ENCODE assay signal across 8 cellular contexts in the genomic region with DNA sequence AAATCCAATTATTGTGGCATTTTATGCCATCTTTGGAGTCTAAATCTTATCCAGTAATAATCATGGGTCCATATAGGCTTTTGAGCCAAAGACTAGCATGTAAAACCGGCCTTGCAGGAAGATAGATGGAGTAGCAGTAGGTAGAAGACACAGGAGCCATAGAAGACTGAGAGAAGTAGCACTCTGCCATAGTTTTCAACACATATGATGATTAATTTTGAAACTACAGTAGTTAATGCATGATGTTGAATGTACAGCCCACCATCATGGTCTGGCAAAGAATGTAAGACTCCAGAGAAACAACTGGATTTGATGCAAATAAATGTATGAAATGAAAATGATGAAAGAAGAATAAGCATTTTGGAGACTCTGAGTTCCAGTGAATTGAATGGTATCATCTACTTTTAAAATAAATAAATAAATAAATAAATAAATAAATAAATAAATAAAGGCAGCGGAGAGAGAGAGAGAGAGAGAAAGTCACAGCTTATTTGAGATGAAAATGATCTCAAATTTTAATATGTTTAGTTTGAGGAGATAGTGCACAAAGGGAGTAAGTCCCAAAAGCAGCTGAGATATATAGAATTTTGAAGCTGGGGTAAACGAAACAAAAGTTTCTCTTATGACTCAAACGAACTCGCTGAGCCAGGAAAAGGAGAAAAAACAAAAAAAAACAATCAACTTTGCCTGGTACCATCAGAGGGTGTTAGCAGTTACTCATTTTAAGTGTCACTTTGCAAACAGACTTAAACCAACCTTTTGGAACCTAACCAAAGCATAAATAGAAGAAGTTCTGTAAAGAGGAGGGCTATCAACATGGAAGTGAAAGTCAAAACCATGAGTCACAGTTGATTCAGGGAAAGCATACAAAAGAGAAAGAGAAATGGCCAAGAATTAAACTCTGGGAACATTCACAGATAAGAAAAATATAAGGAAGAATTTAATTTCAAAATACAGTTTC.
DNase-seq lines count a peak whose midpoint lies in the region; ATAC-seq and TF ChIP-seq lines count a peak whose summit lies in the region.

No MANE protein-coding gene starts in this region.

- H3K36me3 ChIP-seq in ACC112 (ENCODE audit: insufficient read depth, low read length) (no peaks in the 10 kb centered on the region), left ventricle myocardium inferior (no peaks in the 10 kb centered on the region), transverse colon (no peaks in the 10 kb centered on the region)

- WGBS in transverse colon (ENCODE audit: low coverage in 1 of 2), 2 donors, result 51 to 56% methylated on average over 5 of the region's 5 CpGs

- H3K9me3 ChIP-seq in left ventricle myocardium inferior (replicated peaks) (no peaks in the 10 kb centered on the region), transverse colon (no peaks in the 10 kb centered on the region)

- TF ChIP-seq EP300 in transverse colon (IDR thresholded peaks at IDR 0.05; ENCODE audit: low read depth), result no peak

- TF ChIP-seq POLR2A in transverse colon (IDR thresholded peaks at IDR 0.05), result no peak

- H2AFZ ChIP-seq in ACC112 (ENCODE audit: low read length, unreplicated experiment), result peak overlapping the region; percentile 93

- peak overlapping the region; percentile 93 for H3K27ac ChIP-seq in ACC112 (ENCODE audit: low read depth, low read length)
- H3K27ac ChIP-seq in left ventricle myocardium inferior (replicated peaks), result peak overlapping the region; percentile 31
- H3K27ac ChIP-seq in transverse colon, result peak overlapping the region in 2 of 4 donors; percentile 54 to 63
- no peak overlapping the region for H3K27ac ChIP-seq in caudate nucleus (ENCODE audit: low read depth, low read length)

- H3K27me3 ChIP-seq in ACC112 (ENCODE audit: insufficient read depth, low read length) (no peaks in the 10 kb centered on the region), left ventricle myocardium inferior (ENCODE audit: low read depth) (no peaks in the 10 kb centered on the region), transverse colon (no peaks in the 10 kb centered on the region)

- H3K4me1 ChIP-seq in ACC112 (ENCODE audit: control insufficient read depth, insufficient read depth, low read length, unreplicated experiment) (peaks cover 18% of the 10 kb centered on the region), left ventricle myocardium inferior (no peaks in the 10 kb centered on the region), transverse colon (peaks cover 0 to 18% (median 3%) of the 10 kb centered on the region in 4 donors)

- no peaks in the 10 kb centered on the region for H3K79me2 ChIP-seq in ACC112 (ENCODE audit: control insufficient read depth, insufficient read depth, low read length, unreplicated experiment)

- TF ChIP-seq CTCF in left ventricle myocardium inferior (IDR thresholded peaks at IDR 0.05; ENCODE audit: borderline replicate concordance) (no peak), transverse colon (IDR thresholded peaks at IDR 0.05) (no peak)

- H3K4me3 ChIP-seq in ACC112 (ENCODE audit: low read depth, low read length) (peak overlapping the region; percentile 66), left ventricle myocardium inferior (peak overlapping the region; percentile 48), transverse colon (peak overlapping the region in 3 of 4 donors; percentile 10 to 32 (median 12))

- DNase-seq in SHP77 (lab: John Stamatoyannopoulos, UW) (peak; percentile 1 to 9), left ventricle myocardium inferior (no peak), transverse colon (no peak), caudate nucleus (lab: John Stamatoyannopoulos, UW) (no peak)
- no peak for DNase-seq in stimulated activated naive CD4-positive, alpha-beta T cell treated with Interleukin-2 at 50 U/mL for 16 hours (lab: John Stamatoyannopoulos, UW)

- in situ Hi-C loops in transverse colon (cut with MboI; ENCODE audit: low pct_ligation_motif_present in 1 of 4, low pct_unique_long_range_greater_than_20kb in 1 of 4, low sequenced_read_pairs in 3 of 4), result no loop called here

- ATAC-seq in GM19324 (IDR thresholded peaks at IDR 0.05; ENCODE audit: low FRiP score, unreplicated experiment) (peak; percentile 77), HG03175 (IDR thresholded peaks at IDR 0.05; ENCODE audit: unreplicated experiment) (peak; percentile 97)

- intact Hi-C loops in left ventricle myocardium inferior (cut with micrococcal nuclease), result no loop called here
- intact Hi-C loops in transverse colon (cut with DNase I; ENCODE audit: low total_unique reads), result no loop called here

Comparison
In these comparisons a context has a peak if more than half of its experiments do, and no peak if none do; other contexts are left out.
1. H3K4me3 ChIP-seq: peak in every context shown above with its lines; median percentile 66 in ACC112; 48 in left ventricle myocardium inferior; 12 in transverse colon.
2. DNase-seq: peak in SHP77 (2 of 2); none in left ventricle myocardium inferior (single experiment), transverse colon (single experiment), stimulated activated naive CD4-positive, alpha-beta T cell treated with Interleukin-2 at 50 U/mL for 16 hours (single experiment) and caudate nucleus (0 of 61).